12 cellular contexts compared by ENCODE assay signal in the genomic region with DNA sequence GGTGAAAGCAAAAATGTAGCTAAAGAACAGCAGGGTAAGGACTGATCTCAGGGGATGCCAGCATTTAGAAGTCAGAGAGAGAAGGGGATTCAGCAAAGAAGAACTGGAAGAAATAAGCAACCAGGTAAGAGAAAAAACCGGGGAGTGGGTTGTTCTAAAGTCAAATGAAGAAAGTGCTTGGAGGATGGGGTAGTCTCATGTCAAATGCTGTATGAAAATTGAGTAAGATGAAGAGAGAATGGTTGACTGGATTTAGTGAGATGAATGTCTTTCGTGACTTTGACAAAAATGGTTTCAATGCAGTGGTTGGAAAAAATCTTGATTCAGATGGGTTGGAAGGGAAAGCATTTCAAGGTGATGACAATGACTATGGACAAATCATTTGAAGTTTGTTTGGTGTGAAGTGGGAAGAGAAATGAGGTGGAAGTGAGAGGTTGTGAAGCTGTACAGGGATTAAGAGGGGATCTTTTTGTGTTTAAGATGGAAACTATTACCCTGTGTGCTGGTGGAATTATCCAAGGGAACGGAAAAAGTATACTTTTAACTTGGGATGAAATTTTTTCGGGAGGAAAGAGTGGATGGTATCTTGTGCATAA.
A peak's percentile ranks its signal among the peaks of the same experiment; 100 is the strongest.
DNase-seq lines count a peak whose midpoint lies in the region; ATAC-seq lines count a peak whose summit lies in the region.
"Had no signal": no experiment of that assay in that cellular context is flagged by ENCODE, and none has a peak within 500 bp of the region (broad histone marks: within the 10 kb centered on the region; RNA-seq: fewer than 3 reads in every experiment).

No MANE protein-coding gene starts in this region.

- H3K4me1 Mint-ChIP-seq in activated CD4-positive, alpha-beta T cell treated with anti-CD3 and anti-CD28 coated beads for 36 hours: peaks cover 13% of the 10 kb centered on the region
- peaks cover 2% of the 10 kb centered on the region for H3K4me1 Mint-ChIP-seq in activated CD4-positive, alpha-beta T cell treated with anti-CD3 and anti-CD28 coated beads, Interleukin-2, amount 10 ng/mL, durations not matched to agents 24 days and 14 days
- H3K4me1 Mint-ChIP-seq in activated T-cell treated with anti-CD3 and anti-CD28 coated beads, Interleukin-2, amount 50 U/mL, for 72 hours (ENCODE audit: low read depth): peaks cover 37% of the 10 kb centered on the region
- peaks cover 39% of the 10 kb centered on the region for H3K4me1 Mint-ChIP-seq in activated naive CD8-positive, alpha-beta T cell treated with anti-CD3 and anti-CD28 coated beads, Interleukin-2, amount 50 U/mL, for 24 hours
- H3K4me1 Mint-ChIP-seq in activated naive CD8-positive, alpha-beta T cell treated with anti-CD3 and anti-CD28 coated beads for 36 hours: peaks cover 17% of the 10 kb centered on the region

- peaks cover 3% of the 10 kb centered on the region for H3K27me3 Mint-ChIP-seq in activated CD4-positive, alpha-beta T cell treated with anti-CD3 and anti-CD28 coated beads for 36 hours
- peaks cover 3% of the 10 kb centered on the region for H3K27me3 Mint-ChIP-seq in activated CD4-positive, alpha-beta T cell treated with anti-CD3 and anti-CD28 coated beads, Interleukin-2, amount 10 ng/mL, durations not matched to agents 24 days and 14 days
- H3K27me3 Mint-ChIP-seq in activated T-cell treated with anti-CD3 and anti-CD28 coated beads, Interleukin-2, amount 50 U/mL, for 72 hours (ENCODE audit: low read depth): no peaks in the 10 kb centered on the region
- peaks cover 7% of the 10 kb centered on the region for H3K27me3 Mint-ChIP-seq in activated naive CD8-positive, alpha-beta T cell treated with anti-CD3 and anti-CD28 coated beads, Interleukin-2, amount 50 U/mL, for 24 hours
- no peaks in the 10 kb centered on the region for H3K27me3 Mint-ChIP-seq in activated naive CD8-positive, alpha-beta T cell treated with anti-CD3 and anti-CD28 coated beads for 36 hours
- H3K27me3 Mint-ChIP-seq: CD4-positive, alpha-beta T cell had no signal

- peaks cover 2% of the 10 kb centered on the region for H3K36me3 Mint-ChIP-seq in activated CD4-positive, alpha-beta T cell treated with anti-CD3 and anti-CD28 coated beads for 36 hours (ENCODE audit: low read depth)
- H3K36me3 Mint-ChIP-seq in activated CD4-positive, alpha-beta T cell treated with anti-CD3 and anti-CD28 coated beads, Interleukin-2, amount 10 ng/mL, durations not matched to agents 24 days and 14 days (ENCODE audit: low read depth): no peaks in the 10 kb centered on the region
- peaks cover 0 to 6% of the 10 kb centered on the region in 2 donors for H3K36me3 Mint-ChIP-seq in activated T-cell treated with anti-CD3 and anti-CD28 coated beads, Interleukin-2, amount 50 U/mL, for 72 hours (ENCODE audit: insufficient read depth in 2 of 2)
- peaks cover 8% of the 10 kb centered on the region for H3K36me3 Mint-ChIP-seq in activated naive CD8-positive, alpha-beta T cell treated with anti-CD3 and anti-CD28 coated beads, Interleukin-2, amount 50 U/mL, for 24 hours (ENCODE audit: low read depth)
- peaks cover 2% of the 10 kb centered on the region for H3K36me3 Mint-ChIP-seq in activated naive CD8-positive, alpha-beta T cell treated with anti-CD3 and anti-CD28 coated beads for 36 hours

- in situ Hi-C loops in KBM-7 (cut with MboI; ENCODE audit: low pct_unique_long_range_greater_than_20kb, low sequenced_read_pairs): no loop called here

- intact Hi-C loops in activated CD4-positive, alpha-beta T cell treated with anti-CD3 and anti-CD28 coated beads for 36 hours (cut with DNase I, micrococcal nuclease): loop anchor here in 1 of 2 experiments (1.0 kb wide), 1 partner anchor 64 kb away; no protein-coding TSS in a partner anchor
- intact Hi-C loops in activated CD4-positive, alpha-beta T cell treated with anti-CD3 and anti-CD28 coated beads, Interleukin-2, amount 10 ng/mL, durations not matched to agents 24 days and 14 days (cut with micrococcal nuclease): loop anchor here (5.0 kb wide), 1 partner anchor 66 kb away; no protein-coding TSS in a partner anchor

- H3K4me3 Mint-ChIP-seq in activated CD4-positive, alpha-beta T cell treated with anti-CD3 and anti-CD28 coated beads for 36 hours: no peak overlapping the region
- no peak overlapping the region for H3K4me3 Mint-ChIP-seq in activated CD4-positive, alpha-beta T cell treated with anti-CD3 and anti-CD28 coated beads, Interleukin-2, amount 10 ng/mL, durations not matched to agents 24 days and 14 days
- peak overlapping the region; percentile 1 to 8 for H3K4me3 Mint-ChIP-seq in activated T-cell treated with anti-CD3 and anti-CD28 coated beads, Interleukin-2, amount 50 U/mL, for 72 hours
- H3K4me3 Mint-ChIP-seq in activated naive CD8-positive, alpha-beta T cell treated with anti-CD3 and anti-CD28 coated beads, Interleukin-2, amount 50 U/mL, for 24 hours: peak overlapping the region; percentile 20
- no peak overlapping the region for H3K4me3 Mint-ChIP-seq in activated naive CD8-positive, alpha-beta T cell treated with anti-CD3 and anti-CD28 coated beads for 36 hours
- H3K4me3 Mint-ChIP-seq: CD4-positive, alpha-beta T cell; H9 had no signal

- peak; percentile 74 for ATAC-seq in activated CD4-positive, alpha-beta T cell treated with anti-CD3 and anti-CD28 coated beads for 36 hours
- peak; percentile 75 to 79 for ATAC-seq in activated T-cell treated with anti-CD3 and anti-CD28 coated beads, Interleukin-2, amount 50 U/mL, for 72 hours (replicated peaks in 1 of 2)
- peak; percentile 44 for ATAC-seq in activated naive CD8-positive, alpha-beta T cell treated with anti-CD3 and anti-CD28 coated beads, Interleukin-2, amount 50 U/mL, for 24 hours
- ATAC-seq: A549 had no signal

- H3K27ac Mint-ChIP-seq in activated CD4-positive, alpha-beta T cell treated with anti-CD3 and anti-CD28 coated beads for 36 hours: peak overlapping the region; percentile 23
- no peak overlapping the region for H3K27ac Mint-ChIP-seq in activated CD4-positive, alpha-beta T cell treated with anti-CD3 and anti-CD28 coated beads, Interleukin-2, amount 10 ng/mL, durations not matched to agents 24 days and 14 days
- H3K27ac Mint-ChIP-seq in activated T-cell treated with anti-CD3 and anti-CD28 coated beads, Interleukin-2, amount 50 U/mL, for 72 hours: peak overlapping the region; percentile 29
- H3K27ac Mint-ChIP-seq in activated naive CD8-positive, alpha-beta T cell treated with anti-CD3 and anti-CD28 coated beads, Interleukin-2, amount 50 U/mL, for 24 hours: peak overlapping the region; percentile 62
- no peak overlapping the region for H3K27ac Mint-ChIP-seq in activated naive CD8-positive, alpha-beta T cell treated with anti-CD3 and anti-CD28 coated beads for 36 hours
- H3K27ac Mint-ChIP-seq: CD4-positive, alpha-beta T cell; H9 had no signal

- CTCF ChIA-PET in activated CD4-positive, alpha-beta T cell treated with anti-CD3 and anti-CD28 coated beads for 36 hours (lab: Charles Lee): interaction anchor here (0.7 to 2.0 kb wide), 2 partner anchors 54 to 238 kb away, joined by 3 to 5 read pairs; no protein-coding TSS in a partner anchor

- H3K9me3 Mint-ChIP-seq in activated CD4-positive, alpha-beta T cell treated with anti-CD3 and anti-CD28 coated beads for 36 hours (ENCODE audit: low read depth): peaks cover 6% of the 10 kb centered on the region
- H3K9me3 Mint-ChIP-seq in activated CD4-positive, alpha-beta T cell treated with anti-CD3 and anti-CD28 coated beads, Interleukin-2, amount 10 ng/mL, durations not matched to agents 24 days and 14 days: peaks cover 21% of the 10 kb centered on the region
- H3K9me3 Mint-ChIP-seq in activated T-cell treated with anti-CD3 and anti-CD28 coated beads, Interleukin-2, amount 50 U/mL, for 72 hours: peaks cover 0 to 5% of the 10 kb centered on the region in 2 donors
- peaks cover 12% of the 10 kb centered on the region for H3K9me3 Mint-ChIP-seq in activated naive CD8-positive, alpha-beta T cell treated with anti-CD3 and anti-CD28 coated beads, Interleukin-2, amount 50 U/mL, for 24 hours
- peaks cover 5% of the 10 kb centered on the region for H3K9me3 Mint-ChIP-seq in activated naive CD8-positive, alpha-beta T cell treated with anti-CD3 and anti-CD28 coated beads for 36 hours
- H3K9me3 Mint-ChIP-seq: CD4-positive, alpha-beta T cell; H9 had no signal

- no peak for DNase-seq in activated CD4-positive, alpha-beta T cell treated with anti-CD3 and anti-CD28 coated beads for 36 hours
- DNase-seq in activated CD4-positive, alpha-beta T cell treated with anti-CD3 and anti-CD28 coated beads, Interleukin-2, amount 10 ng/mL, durations not matched to agents 24 days and 14 days: no peak
- no peak for DNase-seq in activated T-cell treated with anti-CD3 and anti-CD28 coated beads, Interleukin-2, amount 50 U/mL, for 72 hours
- DNase-seq in activated T-cell treated with anti-CD3 and anti-CD28 coated beads for 4 hours (no peak), KBM-7 (no peak)
- DNase-seq in activated naive CD8-positive, alpha-beta T cell treated with anti-CD3 and anti-CD28 coated beads, Interleukin-2, amount 50 U/mL, for 24 hours: no peak
- DNase-seq in activated naive CD8-positive, alpha-beta T cell treated with anti-CD3 and anti-CD28 coated beads for 36 hours: no peak
- DNase-seq: AML-193; Caco-2; CD4-positive, alpha-beta T cell; H9 had no signal

- POLR2A ChIA-PET in activated CD4-positive, alpha-beta T cell treated with anti-CD3 and anti-CD28 coated beads for 36 hours (lab: Charles Lee): no interaction called here

Comparison
In these comparisons a context has a peak if more than half of its experiments do, and no peak if none do; other contexts are left out.
1. H3K27ac Mint-ChIP-seq: peak in activated CD4-positive, alpha-beta T cell treated with anti-CD3 and anti-CD28 coated beads for 36 hours (single experiment), activated T-cell treated with anti-CD3 and anti-CD28 coated beads, Interleukin-2, amount 50 U/mL, for 72 hours (single experiment) and activated naive CD8-positive, alpha-beta T cell treated with anti-CD3 and anti-CD28 coated beads, Interleukin-2, amount 50 U/mL, for 24 hours (single experiment); none in activated CD4-positive, alpha-beta T cell treated with anti-CD3 and anti-CD28 coated beads, Interleukin-2, amount 10 ng/mL, durations not matched to agents 24 days and 14 days (single experiment) and activated naive CD8-positive, alpha-beta T cell treated with anti-CD3 and anti-CD28 coated beads for 36 hours (single experiment).
2. H3K4me3 Mint-ChIP-seq: peak in activated T-cell treated with anti-CD3 and anti-CD28 coated beads, Interleukin-2, amount 50 U/mL, for 72 hours (2 of 2) and activated naive CD8-positive, alpha-beta T cell treated with anti-CD3 and anti-CD28 coated beads, Interleukin-2, amount 50 U/mL, for 24 hours (single experiment); none in activated CD4-positive, alpha-beta T cell treated with anti-CD3 and anti-CD28 coated beads for 36 hours (single experiment), activated CD4-positive, alpha-beta T cell treated with anti-CD3 and anti-CD28 coated beads, Interleukin-2, amount 10 ng/mL, durations not matched to agents 24 days and 14 days (single experiment) and activated naive CD8-positive, alpha-beta T cell treated with anti-CD3 and anti-CD28 coated beads for 36 hours (single experiment).
3. Peak in every context shown above with its lines, with median percentiles within 50 percentile points of each other: ATAC-seq.